7 cellular contexts compared by ENCODE assay signal in the genomic region with DNA sequence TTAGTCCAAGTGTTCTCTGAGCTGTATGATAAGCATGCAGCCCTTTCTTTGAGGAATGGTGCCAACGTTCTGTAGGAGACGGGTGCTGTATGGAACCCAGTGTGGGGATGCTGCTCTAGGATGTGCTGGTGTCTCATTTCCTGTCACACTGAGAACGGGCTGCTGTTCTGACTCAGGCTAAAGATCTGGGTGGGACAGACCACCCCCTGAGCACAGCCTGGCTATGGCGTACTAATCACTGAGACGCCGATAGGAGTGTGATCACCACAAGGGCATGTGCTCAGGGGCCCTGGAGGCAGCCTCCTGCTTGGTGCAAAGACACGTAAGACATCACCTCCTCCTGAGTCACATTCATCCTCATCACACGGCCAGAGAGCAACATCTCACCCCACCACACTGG.
"Had no signal": no experiment of that assay in that cellular context is flagged by ENCODE, and none has a peak within 500 bp of the region (broad histone marks: within the 10 kb centered on the region; RNA-seq: fewer than 3 reads in every experiment).

No MANE protein-coding gene starts in this region.

- H3K9ac ChIP-seq: KMS-11 had no signal

- H3K9me3 ChIP-seq: HAP-1 had no signal

- H2AFZ ChIP-seq: GM23338 had no signal

- DNase-seq: HFFc6, KBM-7 had no signal

- H3K4me3 ChIP-seq: GM23338, HAP-1 had no signal

- H3K4me2 ChIP-seq: GM23338, KMS-11 had no signal

- ATAC-seq: GM23338, HCT116, HepG2 had no signal

- H3K4me1 ChIP-seq: HAP-1 had no signal

- H3K36me3 ChIP-seq: HAP-1 had no signal

- H3K27ac ChIP-seq: KMS-11 had no signal
